ENCODE assay signal across 8 cellular contexts in the genomic region with DNA sequence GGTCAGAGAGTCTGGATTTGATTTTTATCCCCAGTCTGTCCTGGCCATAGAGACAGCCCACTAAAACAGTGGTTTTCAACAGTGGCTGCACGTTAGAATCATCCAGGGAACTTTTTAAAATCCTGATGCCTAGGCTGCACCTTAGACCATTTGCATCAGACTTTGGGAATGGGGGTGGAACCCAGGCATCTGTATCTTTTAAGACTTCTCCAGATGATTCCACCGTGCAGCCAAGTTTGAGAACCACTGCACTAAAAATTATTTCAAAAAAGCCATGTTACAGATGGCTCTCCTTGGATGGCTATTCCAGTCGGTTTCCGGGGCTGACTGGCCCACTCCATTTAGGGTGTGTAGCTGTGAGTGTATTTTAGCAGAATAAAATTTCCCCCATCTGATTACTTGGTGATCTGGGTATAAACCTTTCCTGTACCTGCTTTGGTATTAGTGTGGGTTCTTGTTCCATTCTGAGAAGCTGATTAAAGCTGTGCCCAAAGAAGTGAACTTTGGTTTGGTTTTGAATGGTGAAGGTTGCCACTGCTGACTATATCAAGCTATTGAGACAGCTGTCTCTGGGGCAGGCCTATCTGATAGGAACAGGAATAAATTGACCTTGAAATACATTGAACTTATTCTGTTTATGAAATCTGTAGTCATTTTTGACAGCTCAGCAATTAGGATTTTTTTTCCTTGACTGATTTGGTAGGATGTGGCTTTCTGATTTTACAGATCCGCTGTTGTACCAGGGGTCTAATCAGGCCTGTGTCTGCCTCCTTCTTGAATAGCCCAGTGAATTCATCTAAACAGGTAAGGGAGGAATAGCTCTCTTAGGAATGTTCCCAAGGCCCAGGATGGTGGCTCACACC. TPM values are rescaled to one million over a fixed set of nuclear protein-coding genes. Genes with fewer than 3 reads are reported as not detected.
DNase-seq lines count a peak whose midpoint lies in the region; ATAC-seq and TF ChIP-seq lines count a peak whose summit lies in the region.

No MANE protein-coding gene starts in this region.

- H3K4me3 ChIP-seq in AG04450 (ENCODE audit: low read depth, low read length) (peak overlapping the region; percentile 99), colonic mucosa (peak overlapping the region; percentile 81)
- peak overlapping the region; percentile 99 for H3K4me3 ChIP-seq in Jurkat, Clone E6-1 (ENCODE audit: low read length)

- no peaks in the 10 kb centered on the region for H3K36me3 ChIP-seq in colonic mucosa

- CTCF ChIA-PET in AG04450 (lab: Charles Lee): interaction anchor here (0.6 to 2.4 kb wide), 5 partner anchors 9 to 139 kb away, joined by 3 to 18 read pairs (median 4); no protein-coding TSS in a partner anchor

- peak overlapping the region; percentile 85 to 100 for H3K9ac ChIP-seq in colonic mucosa (ENCODE audit: low read depth in 2 of 2, low read length in 2 of 2)

- no peak for TF ChIP-seq CTCF in AG04450 (IDR thresholded peaks at IDR 0.05; ENCODE audit: low read depth, low read length)
- no peak for TF ChIP-seq CTCF in colonic mucosa (IDR thresholded peaks at IDR 0.05)
- no peak for TF ChIP-seq CTCF in natural killer cell (IDR thresholded peaks at IDR 0.05)

- POLR2A ChIA-PET in AG04450 (lab: Yijun Ruan, JAX): interaction anchor here (0.5 to 2.4 kb wide), 2 partner anchors 14 to 142 kb away, joined by 3 to 9 read pairs; a partner anchor contains a TSS

- peak overlapping the region; percentile 98 for H3K4me3 Mint-ChIP-seq in natural killer cell

- H3K27ac Mint-ChIP-seq in natural killer cell: peak overlapping the region; percentile 97 to 98

- intact Hi-C loops in colonic mucosa (cut with DNase I): no loop called here
- intact Hi-C loops in natural killer cell (cut with micrococcal nuclease): no loop called here

- H3K27me3 ChIP-seq in AG04450 (ENCODE audit: control insufficient read depth, insufficient read depth, low read length): no peaks in the 10 kb centered on the region
- no peaks in the 10 kb centered on the region for H3K27me3 ChIP-seq in colonic mucosa

- H3K4me1 Mint-ChIP-seq in natural killer cell: peaks cover 22 to 24% of the 10 kb centered on the region in 2 donors

- H3K36me3 Mint-ChIP-seq in natural killer cell: no peaks in the 10 kb centered on the region

- no peak for ATAC-seq in natural killer cell
- ATAC-seq in HG03175 (IDR thresholded peaks at IDR 0.05; ENCODE audit: unreplicated experiment): no peak
- no peak for ATAC-seq in HG02884 (IDR thresholded peaks at IDR 0.05; ENCODE audit: unreplicated experiment)
- no peak for ATAC-seq in GM19324 (IDR thresholded peaks at IDR 0.05; ENCODE audit: low FRiP score, unreplicated experiment)

- no peaks in the 10 kb centered on the region; the same call in 1 of the 2 replicates for H3K9me3 ChIP-seq in AG04450 (ENCODE audit: control insufficient read depth, insufficient read depth, low read length)
- no peaks in the 10 kb centered on the region for H3K9me3 ChIP-seq in colonic mucosa

- H3K9me3 Mint-ChIP-seq in natural killer cell: no peaks in the 10 kb centered on the region

- peaks cover 7% of the 10 kb centered on the region for H3K4me1 ChIP-seq in colonic mucosa

- H3K27ac ChIP-seq in AG04450 (ENCODE audit: low read depth, low read length) (no peak overlapping the region), colonic mucosa (peak overlapping the region; percentile 81)

- no peaks in the 10 kb centered on the region for H3K27me3 Mint-ChIP-seq in natural killer cell (ENCODE audit: low read depth in 2 of 2)

- no peak for DNase-seq in AG04450 (ENCODE audit: low read depth, low spot score)
- DNase-seq in Jurkat, Clone E6-1 (ENCODE audit: low read depth, low spot score): no peak
- DNase-seq in colonic mucosa: no peak
- no peak for DNase-seq in natural killer cell
- DNase-seq in NCI-H1417 (lab: John Stamatoyannopoulos, UW): no peak

RNA-seq across cellular contexts. Expression of a gene that starts 1.3 kb away (rescaled TPM):
- polyA plus RNA-seq in AG04450 (2011; rRNA removed): 92.5 and 135 TPM in 2 replicates
- polyA minus RNA-seq in AG04450 (2011; rRNA and poly(A)+ RNA removed): 57.1 and 60.4 TPM in 2 replicates
- 335 TPM for polyA plus RNA-seq in Jurkat, Clone E6-1 (2012; ENCODE audit: insufficient read depth, insufficient read length)
- 100 to 1,000 TPM; 200 to 341 TPM for total RNA-seq in colonic mucosa
- 10 to 100 TPM; 28.2 to 34.9 (median 34.5) TPM for total RNA-seq in natural killer cell

RNA-seq across cellular contexts. Expression of a gene that starts 14.3 kb away (rescaled TPM):
- 176 and 178 TPM in 2 replicates for polyA plus RNA-seq in AG04450 (2011; rRNA removed)
- 138 and 142 TPM in 2 replicates for polyA minus RNA-seq in AG04450 (2011; rRNA and poly(A)+ RNA removed)
- polyA plus RNA-seq in Jurkat, Clone E6-1 (2012; ENCODE audit: insufficient read depth, insufficient read length): 53.5 TPM
- total RNA-seq in colonic mucosa: 10 to 100 TPM; 68.1 to 68.8 TPM
- 10 to 100 TPM; 89.0 to 94.0 (median 89.6) TPM for total RNA-seq in natural killer cell

RNA-seq across cellular contexts. Expression of a gene that starts 50.8 kb away (rescaled TPM):
- polyA plus RNA-seq in AG04450 (2011; rRNA removed): 116 and 119 TPM in 2 replicates
- polyA minus RNA-seq in AG04450 (2011; rRNA and poly(A)+ RNA removed): 104 and 105 TPM in 2 replicates
- 176 TPM for polyA plus RNA-seq in Jurkat, Clone E6-1 (2012; ENCODE audit: insufficient read depth, insufficient read length)
- total RNA-seq in colonic mucosa: 100 to 1,000 TPM in 1 of 2 donors, 10 to 100 TPM in 1; 98.7 to 139 TPM
- 10 to 100 TPM; 76.9 to 86.0 (median 78.3) TPM for total RNA-seq in natural killer cell

Comparison
In these comparisons a context has a peak if more than half of its experiments do, and no peak if none do; other contexts are left out.
1. RNA of a gene that starts 1.3 kb away (total RNA-seq): 200 to 341 TPM in colonic mucosa; 28.2 to 34.9 TPM in natural killer cell; every median in the first group is over 4 times any median in the second.
2. Peak in every context shown above with its lines, with median percentiles within 50 percentile points of each other: H3K4me3 ChIP-seq.